ENCODE assay signal across 19 cellular contexts in genomic region chr11:60777106-60777505, GRCh38. TPM values are rescaled to one million over a fixed set of nuclear protein-coding genes. Genes with fewer than 3 reads are reported as not detected.
DNase-seq lines count a peak whose midpoint lies in the region; ATAC-seq, FAIRE-seq and TF ChIP-seq lines count a peak whose summit lies in the region.
"Had no signal": no experiment of that assay in that cellular context is flagged by ENCODE, and none has a peak within 500 bp of the region (broad histone marks: within the 10 kb centered on the region; RNA-seq: fewer than 3 reads in every experiment).

No MANE protein-coding gene starts in this region.

- H2AFZ ChIP-seq in PC-3 (ENCODE audit: low read length) (peak overlapping the region; percentile 31), endothelial cell of umbilical vein (ENCODE audit: low read depth, low read length) (peak overlapping the region; percentile 55)

- BruUV-seq in PC-3 (replicated peaks; lab: Mats Ljungman, UMichigan) (no TSS peak), endothelial cell of umbilical vein (replicated peaks; lab: Mats Ljungman, UMichigan) (TSS peak; percentile 86)

- peak; percentile 37 for FAIRE-seq in GM19239 (lab: Jason Lieb, UNC)
- no peak for FAIRE-seq in endothelial cell of umbilical vein (lab: Jason Lieb, UNC)

- no peaks in the 10 kb centered on the region for H3K9me3 ChIP-seq in PC-3 (ENCODE audit: low read length)
- no peaks in the 10 kb centered on the region for H3K9me3 ChIP-seq in endothelial cell of umbilical vein (replicated peaks; ENCODE audit: control insufficient read depth, insufficient read depth, low read length)
- H3K9me3 ChIP-seq in psoas muscle: no peaks in the 10 kb centered on the region
- no peaks in the 10 kb centered on the region for H3K9me3 ChIP-seq in adrenal gland (replicated peaks in 1 of 3)
- H3K9me3 ChIP-seq: BE2C, MG63 had no signal

- no peaks in the 10 kb centered on the region for H3F3A ChIP-seq in PC-3 (ENCODE audit: low read length, unreplicated experiment)

- H3K9me2 ChIP-seq in PC-3 (replicated peaks; ENCODE audit: low read length): no peaks in the 10 kb centered on the region

- dilution Hi-C loops in endothelial cell of umbilical vein (cut with MboI; ENCODE audit: extremely low pct_ligation_motif_present, low sequenced_read_pairs): no loop called here

- H3K9me1 ChIP-seq in endothelial cell of umbilical vein (replicated peaks; ENCODE audit: control insufficient read depth, extremely low read depth, insufficient read depth, low read length): no peaks in the 10 kb centered on the region

- no peak for DNase-seq in GM19239 (ENCODE audit: insufficient read length, low spot score)
- DNase-seq in PC-3: no peak
- DNase-seq in endothelial cell of umbilical vein (ENCODE audit: low read depth, low spot score): no peak
- DNase-seq in psoas muscle: no peak
- DNase-seq in adrenal gland: no peak
- DNase-seq in GM19238 (ENCODE audit: insufficient read length, low spot score): no peak
- no peak for DNase-seq in activated naive CD4-positive, alpha-beta T cell treated with anti-CD3 and anti-CD28 coated beads, Interleukin-2, amount 50 U/mL, for 16 hours
- DNase-seq in Ammon's horn (ENCODE audit: low spot score): no peak
- DNase-seq: BE2C; CD4-positive, alpha-beta memory T cell; DMS53; GOT3; NCI-H1092; NCI-H2227 treated with DMSO at 0.1 percent for 48 hours; NCI-H524 treated with DMSO at 0.1 percent for 48 hours had no signal

- 35 to 44% (median 43%) methylated on average over 4 of the region's 4 CpGs for WGBS in psoas muscle, 3 donors
- WGBS in adrenal gland, 4 donors: 55 to 76% (median 71%) methylated on average over 4 of the region's 4 CpGs

- H3K27me3 ChIP-seq in PC-3 (ENCODE audit: low read length) (no peaks in the 10 kb centered on the region), endothelial cell of umbilical vein (ENCODE audit: control insufficient read depth in 2 of 2, insufficient read depth in 2 of 2, low read length in 2 of 2) (no peaks in the 10 kb centered on the region), psoas muscle (ENCODE audit: insufficient read depth in 3 of 3, low read length in 2 of 3) (peaks cover 0 to 5% (median 0%) of the 10 kb centered on the region in 3 donors), adrenal gland (no peaks in the 10 kb centered on the region)
- H3K27me3 ChIP-seq: BE2C, MG63 had no signal

- H3K36me3 ChIP-seq in PC-3 (ENCODE audit: low read depth, low read length) (no peaks in the 10 kb centered on the region), endothelial cell of umbilical vein (ENCODE audit: control insufficient read depth in 2 of 2, extremely low read depth in 1 of 2, insufficient read depth in 2 of 2, low read length in 2 of 2) (no peaks in the 10 kb centered on the region), psoas muscle (ENCODE audit: insufficient read depth in 1 of 2, low read depth in 1 of 2) (no peaks in the 10 kb centered on the region), adrenal gland (replicated peaks in 1 of 2) (no peaks in the 10 kb centered on the region)
- H3K36me3 ChIP-seq: BE2C, MG63 had no signal

- H3K4me2 ChIP-seq in PC-3 (ENCODE audit: low read length) (peak overlapping the region; percentile 14; the same call in 1 of the 2 replicates), endothelial cell of umbilical vein (ENCODE audit: insufficient read depth, low read length) (no peak overlapping the region)

- POLR2A ChIA-PET in PC-3 (lab: Charles Lee; ENCODE audit: unreplicated experiment): no interaction called here
- POLR2A ChIA-PET in endothelial cell of umbilical vein (lab: Charles Lee): interaction anchor here (0.9 kb wide), 1 partner anchor 137 kb away, joined by 3 read pairs; the partner anchor contains the start of gene TMEM109

- H3K4me3 ChIP-seq in PC-3 (ENCODE audit: low read length) (no peak overlapping the region), endothelial cell of umbilical vein (replicated peaks in 1 of 3; ENCODE audit: insufficient read depth in 1 of 3, low read depth in 1 of 3, low read length in 3 of 3) (no peak overlapping the region), psoas muscle (no peak overlapping the region), adrenal gland (no peak overlapping the region)
- H3K4me3 ChIP-seq: MG63 had no signal

- TF ChIP-seq POLR2A in endothelial cell of umbilical vein (IDR thresholded peaks at IDR 0.05; ENCODE audit: low read depth, low read length) (no peak), adrenal gland (IDR thresholded peaks at IDR 0.05) (no peak)

- H3K27ac ChIP-seq in PC-3 (ENCODE audit: low read length) (peak overlapping the region; percentile 41), endothelial cell of umbilical vein (ENCODE audit: insufficient read depth, low read depth, low read length) (peak overlapping the region; percentile 94), psoas muscle (peak overlapping the region; percentile 10), adrenal gland (no peak overlapping the region)

- peak overlapping the region; percentile 11; the same call in 1 of the 2 replicates for H3K9ac ChIP-seq in PC-3 (ENCODE audit: low read length)
- peak overlapping the region; percentile 36 for H3K9ac ChIP-seq in endothelial cell of umbilical vein (replicated peaks; ENCODE audit: extremely low read depth, insufficient read depth, low read length)

- ATAC-seq in PC-3: no peak
- no peak for ATAC-seq in psoas muscle
- ATAC-seq: Panc1 had no signal

- H3K4me1 ChIP-seq in PC-3 (ENCODE audit: insufficient read depth, low read length) (peaks cover 11% of the 10 kb centered on the region), endothelial cell of umbilical vein (ENCODE audit: control insufficient read depth, extremely low read depth, insufficient read depth, low read length) (peaks cover 25% of the 10 kb centered on the region), psoas muscle (no peaks in the 10 kb centered on the region), adrenal gland (replicated peaks in 1 of 2) (no peaks in the 10 kb centered on the region)
- H3K4me1 ChIP-seq: BE2C had no signal

- CTCF ChIA-PET in PC-3 (lab: Charles Lee) (interaction anchor here (0.9 kb wide), 1 partner anchor 110 kb away, joined by 4 read pairs; no protein-coding TSS in a partner anchor), endothelial cell of umbilical vein (lab: Charles Lee) (interaction anchor here (0.8 to 7.5 kb wide), 8 partner anchors 9 to 352 kb away, joined by 3 to 148 read pairs (median 18); no protein-coding TSS in a partner anchor)

- TF ChIP-seq CTCF in PC-3 (conservative IDR thresholded peaks at IDR 0.05; ENCODE audit: low read depth, low read length) (no peak), endothelial cell of umbilical vein (IDR thresholded peaks at IDR 0.05; ENCODE audit: extremely low read depth in 1 of 2, insufficient read depth in 1 of 2, low read depth in 1 of 2, low read length in 2 of 2) (no peak), psoas muscle (IDR thresholded peaks at IDR 0.05) (no peak), adrenal gland (IDR thresholded peaks at IDR 0.05) (no peak)

- H3K79me2 ChIP-seq in PC-3 (ENCODE audit: low read length): no peaks in the 10 kb centered on the region
- H3K79me2 ChIP-seq in endothelial cell of umbilical vein (ENCODE audit: control insufficient read depth, insufficient read depth, low read length): no peaks in the 10 kb centered on the region

- no peaks in the 10 kb centered on the region for H4K20me1 ChIP-seq in PC-3 (ENCODE audit: low read length)
- H4K20me1 ChIP-seq in endothelial cell of umbilical vein (replicated peaks; ENCODE audit: control insufficient read depth, extremely low read depth, insufficient read depth, low read length): no peaks in the 10 kb centered on the region

- intact Hi-C loops in PC-3 (cut with micrococcal nuclease): loop anchor here (5.0 kb wide), 1 partner anchor 355 kb away; no protein-coding TSS in a partner anchor
- intact Hi-C loops in endothelial cell of umbilical vein (cut with micrococcal nuclease): no loop called here
- intact Hi-C loops in psoas muscle (cut with DNase I): loop anchor here (5.0 kb wide), 1 partner anchor 120 kb away; no protein-coding TSS in a partner anchor
- intact Hi-C loops in adrenal gland (cut with DNase I): loop anchor here in 1 of 2 donors (5.0 kb wide), 1 partner anchor 115 kb away; no protein-coding TSS in a partner anchor

RNA-seq across cellular contexts. Expression of gene MS4A10, which starts 8.0 kb away (rescaled TPM):
- total RNA-seq in PC-3 (2014; rRNA removed) (not detected in 2 replicates), endothelial cell of umbilical vein (not detected in 2 replicates), psoas muscle (not detected), adrenal gland (not detected)
- polyA plus RNA-seq in endothelial cell of umbilical vein (not detected in 2 replicates), psoas muscle (under 1 TPM in 1 of 3 donors, not detected in 2; 0.03 TPM), adrenal gland (not detected)
- not detected in 2 replicates for polyA plus RNA-seq in endothelial cell of umbilical vein (2011; cell fraction: cytosol; rRNA removed)
- polyA plus RNA-seq in endothelial cell of umbilical vein (2011; cell fraction: nucleus; rRNA removed): not detected in 2 replicates
- not detected in 2 replicates for polyA plus RNA-seq in endothelial cell of umbilical vein (2012)
- polyA minus RNA-seq in endothelial cell of umbilical vein: not detected in 2 replicates
- not detected for polyA minus RNA-seq in endothelial cell of umbilical vein (2011; cell fraction: cytosol; rRNA and poly(A)+ RNA removed)
- polyA minus RNA-seq in endothelial cell of umbilical vein (2011; cell fraction: nucleus; rRNA and poly(A)+ RNA removed): not detected in 2 replicates
- total RNA-seq: Calu3; CD4-positive, alpha-beta memory T cell had no signal
- polyA plus RNA-seq: AG04450; CD4-positive, alpha-beta memory T cell had no signal

RNA-seq across cellular contexts. Expression of gene MS4A15, which starts 20.4 kb away (rescaled TPM):
- not detected in 2 replicates for total RNA-seq in PC-3 (2014; rRNA removed)
- total RNA-seq in endothelial cell of umbilical vein: not detected in 2 replicates
- polyA plus RNA-seq in endothelial cell of umbilical vein: not detected in 2 replicates
- polyA plus RNA-seq in endothelial cell of umbilical vein (2011; cell fraction: cytosol; rRNA removed): not detected in 2 replicates
- not detected in 2 replicates for polyA plus RNA-seq in endothelial cell of umbilical vein (2011; cell fraction: nucleus; rRNA removed)
- polyA plus RNA-seq in endothelial cell of umbilical vein (2012): not detected in 2 replicates
- polyA minus RNA-seq in endothelial cell of umbilical vein: not detected in 2 replicates
- not detected for polyA minus RNA-seq in endothelial cell of umbilical vein (2011; cell fraction: cytosol; rRNA and poly(A)+ RNA removed)
- 0.29 TPM in 1 of 2 replicates, not detected in the other for polyA minus RNA-seq in endothelial cell of umbilical vein (2011; cell fraction: nucleus; rRNA and poly(A)+ RNA removed)
- total RNA-seq in psoas muscle: not detected
- not detected for polyA plus RNA-seq in psoas muscle
- total RNA-seq in adrenal gland: under 1 TPM in 1 of 8 donors, not detected in 7; 0.25 TPM
- polyA plus RNA-seq in adrenal gland: under 1 TPM in 2 of 3 donors, not detected in 1; 0.07 to 0.22 TPM
- total RNA-seq: Calu3; CD4-positive, alpha-beta memory T cell had no signal
- polyA plus RNA-seq: AG04450; CD4-positive, alpha-beta memory T cell had no signal

RNA-seq across cellular contexts. Expression of gene MS4A18, which starts 52.6 kb away (rescaled TPM):
- total RNA-seq in PC-3 (2014; rRNA removed) (not detected in 2 replicates), endothelial cell of umbilical vein (not detected in 2 replicates), psoas muscle (not detected), adrenal gland (not detected)
- polyA plus RNA-seq in endothelial cell of umbilical vein (not detected in 2 replicates), psoas muscle (not detected), adrenal gland (not detected)
- polyA plus RNA-seq in endothelial cell of umbilical vein (2011; cell fraction: cytosol; rRNA removed): not detected in 2 replicates
- not detected in 2 replicates for polyA plus RNA-seq in endothelial cell of umbilical vein (2011; cell fraction: nucleus; rRNA removed)
- polyA plus RNA-seq in endothelial cell of umbilical vein (2012): not detected in 2 replicates
- not detected in 2 replicates for polyA minus RNA-seq in endothelial cell of umbilical vein
- polyA minus RNA-seq in endothelial cell of umbilical vein (2011; cell fraction: cytosol; rRNA and poly(A)+ RNA removed): not detected
- polyA minus RNA-seq in endothelial cell of umbilical vein (2011; cell fraction: nucleus; rRNA and poly(A)+ RNA removed): not detected in 2 replicates
- total RNA-seq: Calu3; CD4-positive, alpha-beta memory T cell had no signal
- polyA plus RNA-seq: AG04450; CD4-positive, alpha-beta memory T cell had no signal

Comparison
In these comparisons a context has a peak if more than half of its experiments do, and no peak if none do; other contexts are left out.
1. H3K27ac ChIP-seq: peak in PC-3 (single experiment), endothelial cell of umbilical vein (single experiment) and psoas muscle (single experiment); none in adrenal gland (0 of 5).